Comparison of ENCODE assay signal across 1 cellular context in genomic region chr2:8303322-8303832, GRCh38.
TF ChIP-seq lines count a peak whose summit lies in the region.

No MANE protein-coding gene starts in this region.

TF ChIP-seq in GM12878, 131 proteins besides CTCF, POLR2A, EP300 and RAD21 (continued from another document):
- TF ChIP-seq SMAD1 (IDR thresholded peaks at IDR 0.05; ENCODE audit: low read depth, partially characterized antibody) (no peak), CHD1 (IDR thresholded peaks at IDR 0.05; ENCODE audit: low read depth, low read length) (no peak; the same call in 1 of the 2 replicates), HDAC6 (IDR thresholded peaks at IDR 0.05; ENCODE audit: unreplicated experiment) (no peak), WRNIP1 (IDR thresholded peaks at IDR 0.05; ENCODE audit: borderline replicate concordance, low read depth, low read length) (no peak), IKZF2 (IDR thresholded peaks at IDR 0.05) (peak; percentile 92 to 98), ZSCAN29 (IDR thresholded peaks at IDR 0.05) (peak; percentile 98), SRF (IDR thresholded peaks at IDR 0.05; ENCODE audit: low read depth in 2 of 2, low read length in 2 of 2) (peak in 1 of 2 experiments; percentile 63; a peak in 1 of 4 replicates), NR2C2 (IDR thresholded peaks at IDR 0.05; ENCODE audit: borderline replicate concordance, control insufficient read depth, insufficient read length, low read depth) (no peak), FOS (IDR thresholded peaks at IDR 0.05; ENCODE audit: borderline replicate concordance, extremely low read depth, insufficient read length) (no peak), CBX3 (IDR thresholded peaks at IDR 0.05; ENCODE audit: borderline replicate concordance, low read depth) (no peak), JUNB (IDR thresholded peaks at IDR 0.05) (peak; percentile 86), MEF2B (IDR thresholded peaks at IDR 0.05; ENCODE audit: partially characterized antibody, poor library complexity, severe bottlenecking) (peak; percentile 91), ATF3 (IDR thresholded peaks at IDR 0.05; ENCODE audit: borderline replicate concordance, extremely low read depth, low read depth, low read length) (no peak), CREM (IDR thresholded peaks at IDR 0.05; ENCODE audit: low read depth) (peak; percentile 94), MXI1 (IDR thresholded peaks at IDR 0.05; ENCODE audit: low read depth, low read length) (no peak), ZNF384 (IDR thresholded peaks at IDR 0.05; ENCODE audit: borderline replicate concordance, low read depth, low read length) (no peak), JUND (IDR thresholded peaks at IDR 0.05; ENCODE audit: low read depth, low read length) (peak; percentile 45; the same call in 1 of the 2 replicates), NR2C1 (IDR thresholded peaks at IDR 0.05) (no peak), ZNF622 (IDR thresholded peaks at IDR 0.05) (no peak), ESRRA (IDR thresholded peaks at IDR 0.05; ENCODE audit: low read length) (0 out of 2 replicates have a peak, but pooled peaks have one; percentile 24), RELB (IDR thresholded peaks at IDR 0.05; ENCODE audit: low read depth) (peak; percentile 85), SPI1 (IDR thresholded peaks at IDR 0.05; ENCODE audit: borderline replicate concordance, insufficient read depth, low read depth, low read length) (peak; percentile 99), MYB (IDR thresholded peaks at IDR 0.05; ENCODE audit: borderline replicate concordance, low read depth, low read length) (peak; percentile 53; the same call in 1 of the 2 replicates), ETV6 (conservative IDR thresholded peaks at IDR 0.05 in 1 of 2, IDR thresholded peaks at IDR 0.05 in 1 of 2; ENCODE audit: borderline replicate concordance in 1 of 2, low read depth in 1 of 2) (peak in 1 of 2 experiments; percentile 96; a peak in 2 of 4 replicates), ZBTB33 (IDR thresholded peaks at IDR 0.05) (no peak), NFYA (IDR thresholded peaks at IDR 0.05; ENCODE audit: borderline replicate concordance, low read depth, low read length) (no peak), CEBPZ (IDR thresholded peaks at IDR 0.05; ENCODE audit: low read depth, low read length) (no peak), SP1 (IDR thresholded peaks at IDR 0.05; ENCODE audit: low read depth, low read length) (peak; percentile 70), TCF12 (IDR thresholded peaks at IDR 0.05; ENCODE audit: low read depth, low read length) (peak; percentile 92), FOXK2 (IDR thresholded peaks at IDR 0.05) (no peak), ZBTB4 (CRISPR knock-in tag; IDR thresholded peaks at IDR 0.05) (no peak), CEBPB (IDR thresholded peaks at IDR 0.05; ENCODE audit: borderline replicate concordance in 1 of 2, low read depth in 2 of 2, low read length in 2 of 2) (no peak), ZNF274 (IDR thresholded peaks at IDR 0.05; ENCODE audit: insufficient read depth, insufficient read length) (no peak), RAD51 (IDR thresholded peaks at IDR 0.05) (peak; percentile 59), E2F8 (IDR thresholded peaks at IDR 0.05; ENCODE audit: low read depth, partially characterized antibody) (no peak), YBX1 (IDR thresholded peaks at IDR 0.05) (no peak), RB1 (IDR thresholded peaks at IDR 0.05; ENCODE audit: borderline replicate concordance) (no peak), USF1 (IDR thresholded peaks at IDR 0.05; ENCODE audit: borderline replicate concordance, extremely low read length, insufficient read depth, low read depth, low read length) (no peak), HDGF (IDR thresholded peaks at IDR 0.05) (no peak), POLR2AphosphoS2 (IDR thresholded peaks at IDR 0.05; ENCODE audit: low read depth, low read length) (no peak), CREB1 (IDR thresholded peaks at IDR 0.05; ENCODE audit: low read depth) (no peak; the same call in 1 of the 2 replicates), SIX5 (IDR thresholded peaks at IDR 0.05; ENCODE audit: low read depth, low read length, severe bottlenecking) (no peak), SUZ12 (IDR thresholded peaks at IDR 0.05; ENCODE audit: unreplicated experiment) (no peak), REST (IDR thresholded peaks at IDR 0.05; ENCODE audit: low read depth, low read length) (no peak), NRF1 (conservative IDR thresholded peaks at IDR 0.05; ENCODE audit: low read depth, low read length) (no peak), E2F4 (IDR thresholded peaks at IDR 0.05; ENCODE audit: low read depth, low read length) (no peak)
